Comparison of ENCODE assay signal across 21 cellular contexts in genomic region chr9:2193565-2193964, GRCh38.
"Had no signal": no experiment of that assay in that cellular context is flagged by ENCODE, and none has a peak within 500 bp of the region (broad histone marks: within the 10 kb centered on the region; RNA-seq: fewer than 3 reads in every experiment).

No MANE protein-coding gene starts in this region.

- H3K36me3 ChIP-seq: cardiac muscle cell, uterus had no signal

- ATAC-seq: esophagus mucosa; left ventricle myocardium superior; natural killer cell; stimulated activated naive B cell treated with anti-CD40 and anti-IgM and Interleukin-4, amounts not matched to agents 10 μg/mL and 1 μg/mL and 100 μg/mL, for 72 hours had no signal

- H3K27ac Mint-ChIP-seq: memory B cell; natural killer cell; stimulated activated naive B cell treated with anti-CD40 and anti-IgM and Interleukin-4, amounts not matched to agents 10 μg/mL and 1 μg/mL and 100 μg/mL, for 72 hours had no signal

- H3K4me1 ChIP-seq: ascending aorta, right atrium auricular region, uterus had no signal

- H3K27me3 Mint-ChIP-seq: memory B cell; stimulated activated naive B cell treated with anti-CD40 and anti-IgM and Interleukin-4, amounts not matched to agents 10 μg/mL and 1 μg/mL and 100 μg/mL, for 72 hours had no signal

- H3K4me1 Mint-ChIP-seq: memory B cell had no signal

- DNase-seq: activated CD4-positive, alpha-beta T cell treated with anti-CD3 and anti-CD28 coated beads, Interleukin-2, amount 50 U/mL, for 48 hours; activated CD4-positive, CD25-positive, alpha-beta regulatory T cell treated with anti-CD3 and anti-CD28 coated beads, Interleukin-2, amount 50 U/mL, for 72 hours; activated effector memory CD4-positive, alpha-beta T cell treated with Interleukin-2 at 50 U/mL for 16 hours; activated T-cell treated with anti-CD3 and anti-CD28 coated beads, Interleukin-2, amount 50 U/mL, for 1 hour; hippocampal formation; kidney glomerular epithelial cell; left ventricle myocardium superior; natural killer cell; stimulated activated CD4-positive, alpha-beta T cell treated with anti-CD3 and anti-CD28 coated beads, Interleukin-15, amount 100 ng/mL, for 24 hours; stimulated activated CD4-positive, alpha-beta T cell treated with anti-CD3 and anti-CD28 coated beads, Interleukin-4, amount 100 ng/mL, for 1 hour; stimulated activated naive B cell treated with anti-CD40 and anti-IgM and Interleukin-4, amounts not matched to agents 10 μg/mL and 1 μg/mL and 100 μg/mL, for 72 hours; substantia nigra; T-helper 9 cell; uterus had no signal

- H3K27me3 ChIP-seq: ascending aorta, cardiac muscle cell, right atrium auricular region, tibial nerve, uterus had no signal

- H3K27ac ChIP-seq: ascending aorta, cardiac muscle cell, right atrium auricular region, skin epidermis, tibial nerve, uterus had no signal

- H3K4me3 Mint-ChIP-seq: memory B cell; natural killer cell; stimulated activated naive B cell treated with anti-CD40 and anti-IgM and Interleukin-4, amounts not matched to agents 10 μg/mL and 1 μg/mL and 100 μg/mL, for 72 hours had no signal

- H3K9me3 ChIP-seq: ascending aorta, right atrium auricular region, tibial nerve, uterus had no signal

- H3K4me3 ChIP-seq: ascending aorta, cardiac muscle cell, right atrium auricular region, skin epidermis, tibial nerve, uterus had no signal

- H3K9me3 Mint-ChIP-seq: memory B cell, natural killer cell had no signal
